8 cellular contexts compared by ENCODE assay signal in the genomic region with DNA sequence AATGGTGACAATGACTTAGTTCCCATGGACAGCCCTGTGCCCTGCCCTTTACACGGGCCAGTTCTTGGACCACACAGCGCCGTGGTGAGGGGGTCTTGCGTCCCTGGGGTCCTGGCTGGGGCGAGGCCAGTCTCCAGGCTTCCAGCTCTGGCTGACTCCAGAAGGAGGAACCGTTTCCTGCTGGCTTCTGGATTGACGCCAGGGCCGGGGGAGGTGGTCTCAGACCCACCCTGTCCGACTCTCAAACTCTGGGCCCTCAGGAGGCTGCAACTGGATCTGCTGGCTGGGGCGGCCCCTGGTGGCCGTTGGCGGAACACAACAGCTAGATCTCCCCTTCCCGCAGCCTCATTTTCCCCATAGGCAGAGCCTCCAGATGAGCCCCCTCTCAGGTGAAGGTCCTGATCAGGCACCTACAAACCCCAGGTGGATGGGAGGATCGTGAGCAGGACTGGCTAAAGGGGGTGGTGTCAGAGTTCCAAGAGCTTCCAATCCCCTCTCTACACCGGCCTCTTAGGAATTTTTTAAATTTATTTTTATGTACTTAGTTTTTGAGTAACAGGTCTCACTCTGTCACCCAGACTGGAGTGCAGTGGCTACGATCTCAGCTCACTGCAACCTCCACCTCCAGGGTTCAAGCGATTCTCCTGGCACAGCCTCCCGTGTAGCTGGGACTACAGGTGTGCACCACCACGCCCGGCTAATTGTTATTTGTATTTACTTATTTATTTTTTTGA. TPM values are rescaled to one million over a fixed set of nuclear protein-coding genes. Genes with fewer than 3 reads are reported as not detected.
DNase-seq lines count a peak whose midpoint lies in the region; ATAC-seq and TF ChIP-seq lines count a peak whose summit lies in the region.

No MANE protein-coding gene starts in this region.

- in situ Hi-C loops in KBM-7 (cut with MboI; ENCODE audit: low pct_unique_long_range_greater_than_20kb, low sequenced_read_pairs), result no loop called here
- in situ Hi-C loops in astrocyte of the spinal cord (cut with HindIII; ENCODE audit: low sequenced_read_pairs), result no loop called here

- CTCF ChIA-PET in Calu3 (lab: Charles Lee), result interaction anchor here (0.8 to 1.1 kb wide), 3 partner anchors 77 to 93 kb away, joined by 3 to 18 read pairs (median 3); partner anchors contain the start of genes DDA1 and MRPL34

- BruUV-seq in Calu3 (replicated peaks; lab: Mats Ljungman, UMichigan), result no TSS peak

- H3K4me3 ChIP-seq in astrocyte of the spinal cord (ENCODE audit: low read depth, low read length), result no peak overlapping the region

- H3K4me3 Mint-ChIP-seq in Calu3 (ENCODE audit: low read depth, unreplicated experiment), result no peak overlapping the region

- H3K27ac Mint-ChIP-seq in Calu3 (ENCODE audit: unreplicated experiment), result no peak overlapping the region

- peaks cover 12% of the 10 kb centered on the region for H3K27me3 Mint-ChIP-seq in Calu3 (ENCODE audit: unreplicated experiment)

- intact Hi-C loops in Calu3 (cut with micrococcal nuclease; ENCODE audit: unreplicated experiment), result loop anchor here (2.0 kb wide), 1 partner anchor 93 kb away; no protein-coding TSS in a partner anchor

- peak; percentile 61 for DNase-seq in Calu3
- peak; percentile 81 for DNase-seq in KBM-7
- DNase-seq in T-helper 1 cell, result peak in 4 of 5 donors; percentile 40 to 53 (median 48)
- peak; percentile 54 for DNase-seq in astrocyte of the spinal cord (ENCODE audit: low read depth, low spot score)
- peak; percentile 43 for DNase-seq in iris pigment epithelial cell (ENCODE audit: low read depth)
- peak; percentile 59 to 70 for DNase-seq in stimulated activated CD4-positive, alpha-beta T cell treated with anti-CD3 and anti-CD28 coated beads, Interleukin-2, amount 100 ng/mL, for 48 hours

- H3K36me3 Mint-ChIP-seq in Calu3 (ENCODE audit: insufficient read depth, unreplicated experiment), result no peaks in the 10 kb centered on the region

- ATAC-seq in HG02678 (IDR thresholded peaks at IDR 0.05; ENCODE audit: unreplicated experiment) (no peak), GM19395 (IDR thresholded peaks at IDR 0.05; ENCODE audit: unreplicated experiment) (no peak)

- no peaks in the 10 kb centered on the region for H3K9me3 Mint-ChIP-seq in Calu3 (ENCODE audit: low read depth, unreplicated experiment)

- peak; percentile 80 for TF ChIP-seq CTCF in Calu3 (IDR thresholded peaks at IDR 0.05; ENCODE audit: unreplicated experiment)
- TF ChIP-seq CTCF in astrocyte of the spinal cord (IDR thresholded peaks at IDR 0.05; ENCODE audit: low read depth, low read length), result peak; percentile 95

- no peaks in the 10 kb centered on the region for H3K4me1 Mint-ChIP-seq in Calu3 (ENCODE audit: low read depth, unreplicated experiment)

RNA-seq across cellular contexts. Expression of gene CCDC194, which starts 8.0 kb away (rescaled TPM):
- not detected in 2 replicates for total RNA-seq in Calu3 (2022)

RNA-seq across cellular contexts. Expression of gene PLVAP, which starts 8.9 kb away (rescaled TPM):
- total RNA-seq in Calu3 (2022), result not detected in 2 replicates

RNA-seq across cellular contexts. Expression of gene BST2, which starts 19.4 kb away (rescaled TPM):
- 0.94 and 10.4 TPM in 2 replicates for total RNA-seq in Calu3 (2022)

RNA-seq across cellular contexts. Expression of gene MVB12A, which starts 33.8 kb away (rescaled TPM):
- 35.6 and 41.1 TPM in 2 replicates for total RNA-seq in Calu3 (2022)

RNA-seq across cellular contexts. Expression of gene GTPBP3, which starts 48.7 kb away (rescaled TPM):
- 30.6 and 40.9 TPM in 2 replicates for total RNA-seq in Calu3 (2022)
